In the genomic region with DNA sequence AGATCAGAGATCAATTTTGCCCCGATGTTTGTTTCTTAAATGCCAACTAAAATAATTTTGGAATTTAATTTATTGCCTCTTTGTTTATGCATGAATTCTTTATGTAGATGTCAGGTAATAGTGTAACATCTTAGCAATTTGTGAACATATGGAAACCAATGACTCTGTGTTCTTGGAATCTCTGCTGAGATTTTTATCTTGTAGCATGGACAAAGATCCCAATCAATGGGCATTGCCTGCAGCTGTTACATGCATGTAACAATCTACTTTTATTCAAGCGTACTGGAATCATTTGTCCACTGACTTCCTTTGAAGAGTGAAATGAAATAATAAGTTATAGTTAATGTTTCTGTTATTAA, we compare ENCODE assay signal across 29 cellular contexts.
DNase-seq lines count a peak whose midpoint lies in the region; ATAC-seq and TF ChIP-seq lines count a peak whose summit lies in the region.
"Had no signal": no experiment of that assay in that cellular context is flagged by ENCODE, and none has a peak within 500 bp of the region (broad histone marks: within the 10 kb centered on the region; RNA-seq: fewer than 3 reads in every experiment).

No MANE protein-coding gene starts in this region.

- intact Hi-C loops in transverse colon (cut with DNase I; ENCODE audit: low total_unique reads) = no loop called here

- TF ChIP-seq EP300 in transverse colon (IDR thresholded peaks at IDR 0.05; ENCODE audit: low read depth) = no peak

- H3K36me3 ChIP-seq in SJCRH30 (no peaks in the 10 kb centered on the region), transverse colon (no peaks in the 10 kb centered on the region)
- H3K36me3 ChIP-seq: upper lobe of right lung had no signal

- in situ Hi-C loops in transverse colon (cut with MboI; ENCODE audit: low pct_ligation_motif_present in 1 of 4, low pct_unique_long_range_greater_than_20kb in 1 of 4, low sequenced_read_pairs in 3 of 4) = no loop called here

- H3K27ac ChIP-seq in AG04450 (ENCODE audit: low read depth, low read length) = no peak overlapping the region
- H3K27ac ChIP-seq in SJCRH30 = peak overlapping the region; percentile 85
- H3K27ac ChIP-seq in transverse colon = no peak overlapping the region
- H3K27ac ChIP-seq: C4-2B, HL-60, upper lobe of right lung had no signal

- 79 to 95% methylated on average over 2 of the region's 2 CpGs for WGBS in transverse colon (ENCODE audit: low coverage in 1 of 2), 2 donors

- DNase-seq in AG04450 (ENCODE audit: low read depth, low spot score) (peak; percentile 11), HS-5 (ENCODE audit: low read depth) (peak; percentile 37), SJCRH30 (peak; percentile 46 to 74), foreskin fibroblast (peak; percentile 42 to 66), DMS114 treated with DMSO at 0.1 percent for 48 hours (lab: John Stamatoyannopoulos, UW; ENCODE audit: unreplicated experiment) (no peak), AG08396 (ENCODE audit: low spot score) (no peak), transverse colon (no peak)
- DNase-seq: ACHN; activated CD4-positive, alpha-beta T cell treated with anti-CD3 and anti-CD28 coated beads for 4 hours; activated CD8-positive, alpha-beta memory T cell treated with anti-CD3 and anti-CD28 coated beads for 24 hours; activated effector memory CD4-positive, alpha-beta T cell treated with anti-CD3 and anti-CD28 coated beads, Interleukin-2, amount 50 U/mL, for 16 hours; activated naive CD8-positive, alpha-beta T cell treated with anti-CD3 and anti-CD28 coated beads, Interleukin-2, amount 10 ng/mL, durations not matched to agents 7 days and 5 days; dermis blood vessel endothelial cell; mucosa of descending colon; NCI-H1105; NCI-H2029 treated with DMSO at 0.1 percent for 48 hours; NCI-H2227 treated with DMSO at 0.1 percent for 48 hours; NCI-H748 treated with DMSO at 0.1 percent for 48 hours; nephron progenitor cell; posterior cingulate gyrus; RPMI8226; stimulated activated CD4-positive, alpha-beta T cell treated with anti-CD3 and anti-CD28 coated beads, Interleukin-4, amount 100 ng/mL, for 4 hours; substantia nigra; upper lobe of right lung had no signal

- CTCF ChIA-PET in AG04450 (lab: Charles Lee) = no interaction called here

- peaks cover 63% of the 10 kb centered on the region for H3K4me1 ChIP-seq in SJCRH30
- peaks cover 0 to 25% (median 12%) of the 10 kb centered on the region in 4 donors for H3K4me1 ChIP-seq in transverse colon

- TF ChIP-seq CTCF in AG04450 (IDR thresholded peaks at IDR 0.05; ENCODE audit: low read depth, low read length) = no peak
- no peak for TF ChIP-seq CTCF in foreskin fibroblast (IDR thresholded peaks at IDR 0.05; ENCODE audit: low read depth, low read length)
- no peak for TF ChIP-seq CTCF in transverse colon (IDR thresholded peaks at IDR 0.05)

- ATAC-seq in HG03342 (IDR thresholded peaks at IDR 0.05; ENCODE audit: unreplicated experiment) = no peak
- ATAC-seq: GM23338, mucosa of descending colon, sciatic nerve, upper lobe of right lung had no signal

- no peak for TF ChIP-seq POLR2A in transverse colon (IDR thresholded peaks at IDR 0.05)

- POLR2A ChIA-PET in AG04450 (lab: Yijun Ruan, JAX) = interaction anchor here (0.8 to 1.1 kb wide), 2 partner anchors 26 to 61 kb away, joined by 3 to 4 read pairs; no protein-coding TSS in a partner anchor

- H3K9me3 ChIP-seq in AG04450 (ENCODE audit: control insufficient read depth, insufficient read depth, low read length) = no peaks in the 10 kb centered on the region; the same call in 1 of the 2 replicates
- H3K9me3 ChIP-seq in SJCRH30 (replicated peaks) = peaks cover 3% of the 10 kb centered on the region; the same call in 1 of the 2 replicates
- H3K9me3 ChIP-seq in transverse colon = no peaks in the 10 kb centered on the region
- H3K9me3 ChIP-seq: mucosa of descending colon, upper lobe of right lung had no signal

- H3K4me3 ChIP-seq in AG04450 (ENCODE audit: low read depth, low read length) (no peak overlapping the region), SJCRH30 (0 out of 2 replicates have a peak overlapping the region, but pooled peaks have one; percentile 2), foreskin fibroblast (ENCODE audit: low read depth in 1 of 2, low read length in 2 of 2) (no peak overlapping the region), transverse colon (no peak overlapping the region)
- H3K4me3 ChIP-seq: GM23338, mucosa of descending colon, upper lobe of right lung had no signal

- H3K27me3 ChIP-seq in AG04450 (ENCODE audit: control insufficient read depth, insufficient read depth, low read length) = no peaks in the 10 kb centered on the region
- no peaks in the 10 kb centered on the region for H3K27me3 ChIP-seq in SJCRH30
- H3K27me3 ChIP-seq in transverse colon = no peaks in the 10 kb centered on the region
- H3K27me3 ChIP-seq: upper lobe of right lung had no signal

Comparison
In these comparisons a context has a peak if more than half of its experiments do, and no peak if none do; other contexts are left out.
1. DNase-seq: peak in AG04450 (single experiment), HS-5 (single experiment), SJCRH30 (2 of 2) and foreskin fibroblast (2 of 2); none in DMS114 treated with DMSO at 0.1 percent for 48 hours (single experiment), AG08396 (single experiment) and transverse colon (single experiment).